1 cellular context compared by ENCODE assay signal in genomic region chr9:127396808-127397721, GRCh38.
TF ChIP-seq lines count a peak whose summit lies in the region.

SLC2A8 (plus strand) TSS chr9:127397169; CDS start chr9:127397231, 62 bp downstream.

TF ChIP-seq in HEK293, 187 proteins besides CTCF, POLR2A, EP300 and RAD21 (continued from another document and continues in another):
- TF ChIP-seq ZNF518A (tag by site-specific recombination; conservative IDR thresholded peaks at IDR 0.05; ENCODE audit: low read depth) = no peak
- TF ChIP-seq ZNF600 (tag by site-specific recombination; IDR thresholded peaks at IDR 0.05) = no peak
- no peak for TF ChIP-seq ELK4 (IDR thresholded peaks at IDR 0.05; ENCODE audit: borderline replicate concordance, low read depth, low read length)
- peak; percentile 98 for TF ChIP-seq SP2 (tag by site-specific recombination; IDR thresholded peaks at IDR 0.05)
- peak; percentile 94 for TF ChIP-seq SP3 (tag by site-specific recombination; IDR thresholded peaks at IDR 0.05)
- no peak for TF ChIP-seq IKZF3 (tag by site-specific recombination; IDR thresholded peaks at IDR 0.05)
- peak; percentile 75 for TF ChIP-seq ZNF449 (tag by site-specific recombination; IDR thresholded peaks at IDR 0.05)
- no peak for TF ChIP-seq ZNF37A (tag by site-specific recombination; IDR thresholded peaks at IDR 0.05)
- TF ChIP-seq ZBTB1 (tag by site-specific recombination; IDR thresholded peaks at IDR 0.05) = no peak
- no peak for TF ChIP-seq ZBTB44 (tag by site-specific recombination; IDR thresholded peaks at IDR 0.05)
- TF ChIP-seq ZBTB49 (tag by site-specific recombination; IDR thresholded peaks at IDR 0.05; ENCODE audit: low read depth) = no peak
- no peak for TF ChIP-seq ZNF10 (tag by site-specific recombination; IDR thresholded peaks at IDR 0.05)
- TF ChIP-seq ZIC2 (tag by site-specific recombination; IDR thresholded peaks at IDR 0.05) = no peak
- peak; percentile 19; the same call in 1 of the 2 replicates for TF ChIP-seq KLF8 (tag by site-specific recombination; IDR thresholded peaks at IDR 0.05)
- peak; percentile 75; the same call in 1 of the 2 replicates for TF ChIP-seq ZNF121 (tag by site-specific recombination; IDR thresholded peaks at IDR 0.05)
- no peak for TF ChIP-seq ZNF292 (tag by site-specific recombination; IDR thresholded peaks at IDR 0.05; ENCODE audit: borderline replicate concordance, low read depth)
- TF ChIP-seq ZXDB (tag by site-specific recombination; IDR thresholded peaks at IDR 0.05) = no peak
- TF ChIP-seq ZNF155 (tag by site-specific recombination; IDR thresholded peaks at IDR 0.05) = no peak
- no peak for TF ChIP-seq KLF10 (tag by site-specific recombination; IDR thresholded peaks at IDR 0.05)
- no peak for TF ChIP-seq ZNF350 (tag by site-specific recombination; IDR thresholded peaks at IDR 0.05)
- TF ChIP-seq ZNF2 (tag by site-specific recombination; IDR thresholded peaks at IDR 0.05) = no peak
- no peak for TF ChIP-seq ZNF548 (tag by site-specific recombination; IDR thresholded peaks at IDR 0.05)
- peak; percentile 55; the same call in 1 of the 2 replicates for TF ChIP-seq PRDM10 (tag by site-specific recombination; IDR thresholded peaks at IDR 0.05)
- TF ChIP-seq ZBTB48 (tag by site-specific recombination; IDR thresholded peaks at IDR 0.05) = 0 out of 2 replicates have a peak, but pooled peaks have one; percentile 15
- no peak for TF ChIP-seq TRIM28 (IDR thresholded peaks at IDR 0.05; ENCODE audit: borderline replicate concordance, low read length)
- TF ChIP-seq ZNF488 (tag by site-specific recombination; IDR thresholded peaks at IDR 0.05) = no peak
- TF ChIP-seq ZBTB21 (tag by site-specific recombination; IDR thresholded peaks at IDR 0.05) = no peak
- TF ChIP-seq ZNF571 (tag by site-specific recombination; IDR thresholded peaks at IDR 0.05) = no peak
- TF ChIP-seq SETDB1 (IDR thresholded peaks at IDR 0.05; ENCODE audit: insufficient read length, low read length) = no peak
- TF ChIP-seq MZF1 (tag by site-specific recombination; IDR thresholded peaks at IDR 0.05; ENCODE audit: borderline replicate concordance) = no peak
- no peak; the same call in 1 of the 2 replicates for TF ChIP-seq ZBTB20 (tag by site-specific recombination; IDR thresholded peaks at IDR 0.05)
- 0 out of 2 replicates have a peak, but pooled peaks have one; percentile 28 for TF ChIP-seq ZBTB6 (tag by site-specific recombination; IDR thresholded peaks at IDR 0.05)
- TF ChIP-seq ZNF404 (tag by site-specific recombination; IDR thresholded peaks at IDR 0.05) = no peak
- TF ChIP-seq GFI1B (tag by site-specific recombination; IDR thresholded peaks at IDR 0.05) = no peak
- TF ChIP-seq ZNF416 (tag by site-specific recombination; IDR thresholded peaks at IDR 0.05) = no peak
- no peak for TF ChIP-seq ZBTB8A (tag by site-specific recombination; IDR thresholded peaks at IDR 0.05)
- TF ChIP-seq PBX3 (CRISPR knock-in tag; IDR thresholded peaks at IDR 0.05) = peak; percentile 30
- TF ChIP-seq MYNN (tag by site-specific recombination; IDR thresholded peaks at IDR 0.05; ENCODE audit: borderline replicate concordance) = no peak
